ENCODE assay signal across 9 cellular contexts in genomic region chr15:90046846-90047481, GRCh38. TPM values are rescaled to one million over a fixed set of nuclear protein-coding genes. Genes with fewer than 3 reads are reported as not detected.
DNase-seq lines count a peak whose midpoint lies in the region; ATAC-seq and TF ChIP-seq lines count a peak whose summit lies in the region.
"Had no signal": no experiment of that assay in that cellular context is flagged by ENCODE, and none has a peak within 500 bp of the region (broad histone marks: within the 10 kb centered on the region; RNA-seq: fewer than 3 reads in every experiment).

No MANE protein-coding gene starts in this region.

- H3K9me2 ChIP-seq in GM23338 (ENCODE audit: insufficient read depth), result no peaks in the 10 kb centered on the region

- H3K4me1 Mint-ChIP-seq in naive B cell (peaks cover 49 to 68% (median 61%) of the 10 kb centered on the region in 3 donors), GM23338 (peaks cover 25% of the 10 kb centered on the region)

- no peak for TF ChIP-seq EP300 in gastroesophageal sphincter (IDR thresholded peaks at IDR 0.05)

- TF ChIP-seq CTCF in GM12865 (IDR thresholded peaks at IDR 0.05; ENCODE audit: insufficient read depth, low read depth, low read length, missing control alignments) (no peak), VCaP (conservative IDR thresholded peaks at IDR 0.05) (no peak), gastroesophageal sphincter (IDR thresholded peaks at IDR 0.05) (no peak), GM23338 (conservative IDR thresholded peaks at IDR 0.05; ENCODE audit: low read depth in 2 of 2) (no peak)

- no peaks in the 10 kb centered on the region for H3K9me3 ChIP-seq in gastroesophageal sphincter

- no peaks in the 10 kb centered on the region for H3K27me3 Mint-ChIP-seq in naive B cell
- H3K27me3 Mint-ChIP-seq in GM23338 (ENCODE audit: insufficient read depth, low read depth, poor library complexity), result peaks cover 6% of the 10 kb centered on the region

- 52 to 73% methylated on average over 2 to 5 of the region's 14 CpGs for WGBS in gastroesophageal sphincter (ENCODE audit: low coverage in 1 of 2), 2 donors

- peaks cover 0 to 50% (median 5%) of the 10 kb centered on the region in 3 donors for H3K4me1 ChIP-seq in gastroesophageal sphincter
- no peaks in the 10 kb centered on the region; the same call in 1 of the 2 replicates for H3K4me1 ChIP-seq in GM23338 (ENCODE audit: insufficient read depth)

- H3K27ac Mint-ChIP-seq in naive B cell, result peak overlapping the region; percentile 91 to 97 (median 96)
- H3K27ac Mint-ChIP-seq in GM23338, result no peak overlapping the region

- H3K79me2 ChIP-seq in GM23338 (replicated peaks; ENCODE audit: insufficient read depth), result no peaks in the 10 kb centered on the region; the same call in 1 of the 2 replicates

- DNase-seq in GM12865 (ENCODE audit: low read depth) (peak; percentile 63), naive B cell (peak; percentile 65), RKO (ENCODE audit: low spot score) (no peak), middle frontal gyrus (ENCODE audit: extremely low spot score, low spot score) (no peak), GM23338 (ENCODE audit: low spot score) (no peak)
- DNase-seq: activated gamma-delta T cell had no signal

- TF ChIP-seq POLR2A in gastroesophageal sphincter (IDR thresholded peaks at IDR 0.05), result no peak

- H3K4me3 ChIP-seq in GM12865 (ENCODE audit: low read depth, low read length) (no peak overlapping the region), gastroesophageal sphincter (no peak overlapping the region), GM23338 (no peak overlapping the region)

- no peaks in the 10 kb centered on the region for H3K36me3 ChIP-seq in gastroesophageal sphincter
- no peaks in the 10 kb centered on the region for H3K36me3 ChIP-seq in GM23338 (ENCODE audit: insufficient read depth)

- H3K4me3 Mint-ChIP-seq in naive B cell (peak overlapping the region; percentile 52 to 90 (median 72)), GM23338 (no peak overlapping the region)

- H3K4me2 ChIP-seq in GM23338, result no peak overlapping the region

- ATAC-seq in HG03108 (IDR thresholded peaks at IDR 0.05; ENCODE audit: unreplicated experiment) (peak; percentile 69), naive B cell (ENCODE audit: low read depth in 2 of 2) (peak; percentile 98), gastroesophageal sphincter (no peak), GM23338 (no peak)

- peaks cover 0 to 2% (median 0%) of the 10 kb centered on the region in 7 donors for H3K9me3 Mint-ChIP-seq in naive B cell
- no peaks in the 10 kb centered on the region for H3K9me3 Mint-ChIP-seq in GM23338

- H3F3A ChIP-seq in GM23338 (replicated peaks; ENCODE audit: low read depth), result no peaks in the 10 kb centered on the region

- H2AFZ ChIP-seq in GM23338, result no peak overlapping the region

- H3K27ac ChIP-seq in VCaP (peak overlapping the region; percentile 96), gastroesophageal sphincter (peak overlapping the region in 2 of 4 donors; percentile 39 to 56), GM23338 (ENCODE audit: low read depth) (no peak overlapping the region)

- H3K27me3 ChIP-seq in gastroesophageal sphincter (no peaks in the 10 kb centered on the region), GM23338 (ENCODE audit: insufficient read depth) (no peaks in the 10 kb centered on the region)

- no peaks in the 10 kb centered on the region; the same call in 1 of the 2 replicates for H4K20me1 ChIP-seq in GM23338 (replicated peaks; ENCODE audit: insufficient read depth)

- H3K36me3 Mint-ChIP-seq in naive B cell (no peaks in the 10 kb centered on the region), GM23338 (ENCODE audit: low read depth) (no peaks in the 10 kb centered on the region; the same call in 2 of the 3 replicates)

TF ChIP-seq in GM23338, 12 proteins besides CTCF, POLR2A, EP300 and RAD21:
- TF ChIP-seq ZNF331 (CRISPR knock-in tag; IDR thresholded peaks at IDR 0.05; ENCODE audit: low read depth), result no peak
- TF ChIP-seq POLR2AphosphoS5 (IDR thresholded peaks at IDR 0.05; ENCODE audit: low read depth), result no peak
- TF ChIP-seq STAT1 (IDR thresholded peaks at IDR 0.05; ENCODE audit: unreplicated experiment), result no peak
- TF ChIP-seq ZNF462 (CRISPR knock-in tag; IDR thresholded peaks at IDR 0.05), result no peak

RNA-seq across cellular contexts. Expression of gene ZNF710, which starts 45.8 kb away (rescaled TPM):
- polyA plus RNA-seq in naive B cell (ENCODE audit: low read depth in 6 of 6) (1 to 10 TPM in 5 of 6 donors, under 1 TPM in 1; 0.64 to 2.4 (median 2.0) TPM), GM23338 (2016; fragmentation: Nextera tagmentation; extraction: Ambion mirVana) (15.9 and 16.0 TPM in 2 replicates)
- total RNA-seq in gastroesophageal sphincter, result 10 to 100 TPM in 3 of 4 donors, 1 to 10 TPM in 1; 7.3 to 13.2 (median 11.4) TPM
- total RNA-seq in GM23338 (2014; rRNA removed; shearing (Covaris generic)), result 16.7 and 18.2 TPM in 2 replicates

RNA-seq across cellular contexts. Expression of gene IDH2, which starts 55.3 kb away (rescaled TPM):
- polyA plus RNA-seq in naive B cell (ENCODE audit: low read depth in 6 of 6) (100 to 1,000 TPM in 1 of 6 donors, 10 to 100 TPM in 5; 59.0 to 105 (median 64.5) TPM), GM23338 (2016; fragmentation: Nextera tagmentation; extraction: Ambion mirVana) (54.9 and 58.1 TPM in 2 replicates)
- total RNA-seq in gastroesophageal sphincter, result 100 to 1,000 TPM in 3 of 4 donors, 10 to 100 TPM in 1; 45.2 to 289 (median 132) TPM
- total RNA-seq in GM23338 (2014; rRNA removed; shearing (Covaris generic)), result 63.6 and 64.0 TPM in 2 replicates

Comparison
In these comparisons a context has a peak if more than half of its experiments do, and no peak if none do; other contexts are left out.
1. DNase-seq: peak in GM12865 (single experiment) and naive B cell (single experiment); none in RKO (single experiment), middle frontal gyrus (single experiment) and GM23338 (single experiment).
2. ATAC-seq: peak in HG03108 (single experiment) and naive B cell (2 of 2); none in gastroesophageal sphincter (single experiment) and GM23338 (single experiment).